ENCODE assay signal across 24 cellular contexts in the genomic region with DNA sequence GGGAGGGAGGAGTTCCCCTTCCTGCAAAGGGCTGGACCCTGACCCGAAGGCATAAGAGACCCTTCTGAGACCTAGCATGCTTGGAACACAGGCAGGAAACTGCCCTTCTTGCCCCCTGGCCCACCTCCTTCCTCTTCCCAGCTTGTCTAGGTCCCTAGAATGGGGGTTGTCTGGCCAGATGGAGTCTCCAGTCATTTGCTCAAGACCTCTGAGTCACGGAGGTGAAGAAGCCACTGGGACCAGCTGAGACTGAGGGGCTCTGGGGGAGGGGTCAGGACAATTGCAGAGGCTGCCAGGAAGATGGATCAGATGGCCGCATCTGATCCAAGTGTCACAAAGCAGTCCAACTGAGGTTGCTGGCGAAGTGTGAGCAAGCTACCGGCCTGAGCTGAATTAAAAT. TPM values are rescaled to one million over a fixed set of nuclear protein-coding genes. Genes with fewer than 3 reads are reported as not detected.
DNase-seq lines count a peak whose midpoint lies in the region; ATAC-seq and TF ChIP-seq lines count a peak whose summit lies in the region.
"Had no signal": no experiment of that assay in that cellular context is flagged by ENCODE, and none has a peak within 500 bp of the region (broad histone marks: within the 10 kb centered on the region; RNA-seq: fewer than 3 reads in every experiment).

No MANE protein-coding gene starts in this region.

- no peak overlapping the region for H3K27ac Mint-ChIP-seq in neural crest cell (ENCODE audit: unreplicated experiment)
- H3K27ac Mint-ChIP-seq: CD4-positive, alpha-beta memory T cell; mesothelial cell of epicardium; stimulated activated naive B cell treated with anti-CD40 and anti-IgM and Interleukin-4, amounts not matched to agents 10 μg/mL and 1 μg/mL and 100 μg/mL, for 72 hours had no signal

- no peaks in the 10 kb centered on the region for H3K27me3 Mint-ChIP-seq in neural crest cell (ENCODE audit: low read depth)

- peaks cover 21 to 71% of the 10 kb centered on the region in 2 experiments for H3K79me1 ChIP-seq in IMR-90 (ENCODE audit: low read depth in 1 of 2, low read length in 2 of 2)

- no peaks in the 10 kb centered on the region for H3K36me3 Mint-ChIP-seq in neural crest cell (ENCODE audit: low read depth)
- H3K36me3 Mint-ChIP-seq: CD4-positive, alpha-beta memory T cell; mesothelial cell of epicardium; stimulated activated naive B cell treated with anti-CD40 and anti-IgM and Interleukin-4, amounts not matched to agents 10 μg/mL and 1 μg/mL and 100 μg/mL, for 72 hours had no signal

- no peaks in the 10 kb centered on the region for H3K36me3 ChIP-seq in BLaER1 treated with 17β-estradiol and CSF1 and Interleukin-3, amounts not matched to agents 10 nM and 100 nM
- H3K36me3 ChIP-seq in IMR-90 (ENCODE audit: control insufficient read depth, insufficient read depth, low read length) (no peaks in the 10 kb centered on the region), Peyer's patch (no peaks in the 10 kb centered on the region)
- H3K36me3 ChIP-seq: gastroesophageal sphincter, vagina had no signal

- H2AK9ac ChIP-seq in IMR-90 (replicated peaks; ENCODE audit: low read depth, low read length, poor library complexity), result no peak overlapping the region

- TF ChIP-seq POLR2A in IMR-90 (IDR thresholded peaks at IDR 0.05; ENCODE audit: low read depth, low read length), result no peak
- no peak for TF ChIP-seq POLR2A in Peyer's patch (IDR thresholded peaks at IDR 0.05)

- peak overlapping the region; percentile 74 for H3K4ac ChIP-seq in IMR-90 (ENCODE audit: low read depth, low read length)

- H3K4me3 ChIP-seq in BLaER1 treated with 17β-estradiol and CSF1 and Interleukin-3, amounts not matched to agents 10 nM and 100 nM, result no peak overlapping the region
- H3K4me3 ChIP-seq in IMR-90 (ENCODE audit: insufficient read depth, low read depth, low read length) (no peak overlapping the region), fibroblast of villous mesenchyme (ENCODE audit: low read depth, low read length) (no peak overlapping the region), Peyer's patch (no peak overlapping the region)
- H3K4me3 ChIP-seq: gastroesophageal sphincter, testis, vagina had no signal

- peak overlapping the region in 3 of 11 experiments; percentile 6 to 31 (median 14); a peak in 2 of 22 replicates for H3K27ac ChIP-seq in BLaER1 treated with 17β-estradiol and CSF1 and Interleukin-3, amounts not matched to agents 10 nM and 100 nM
- no peak overlapping the region; the same call in 1 of the 2 replicates for H3K27ac ChIP-seq in IMR-90 (ENCODE audit: insufficient read depth, low read length)
- H3K27ac ChIP-seq in Peyer's patch, result no peak overlapping the region
- H3K27ac ChIP-seq: gastroesophageal sphincter, testis, vagina had no signal

- H2BK15ac ChIP-seq in IMR-90 (ENCODE audit: low read depth, low read length), result no peak overlapping the region

- H4K91ac ChIP-seq in IMR-90 (ENCODE audit: insufficient read depth, low read depth, low read length), result no peak overlapping the region

- peak overlapping the region; percentile 83; the same call in 1 of the 2 replicates for H2AK5ac ChIP-seq in IMR-90 (ENCODE audit: low read depth, low read length)

- peak overlapping the region; percentile 34 to 95 (median 83); a peak in 21 of 22 replicates for H3K4me2 ChIP-seq in BLaER1 treated with 17β-estradiol and CSF1 and Interleukin-3, amounts not matched to agents 10 nM and 100 nM
- no peak overlapping the region for H3K4me2 ChIP-seq in IMR-90 (ENCODE audit: low read depth, low read length)

- no peaks in the 10 kb centered on the region for H3K9me3 Mint-ChIP-seq in neural crest cell
- H3K9me3 Mint-ChIP-seq: CD4-positive, alpha-beta memory T cell; mesothelial cell of epicardium; stimulated activated naive B cell treated with anti-CD40 and anti-IgM and Interleukin-4, amounts not matched to agents 10 μg/mL and 1 μg/mL and 100 μg/mL, for 72 hours had no signal

- no peaks in the 10 kb centered on the region for H4K20me1 ChIP-seq in BLaER1 treated with 17β-estradiol and CSF1 and Interleukin-3, amounts not matched to agents 10 nM and 100 nM
- no peaks in the 10 kb centered on the region for H4K20me1 ChIP-seq in IMR-90 (ENCODE audit: insufficient read depth, low read length)

- no peaks in the 10 kb centered on the region for H3K27me3 ChIP-seq in BLaER1 treated with 17β-estradiol and CSF1 and Interleukin-3, amounts not matched to agents 10 nM and 100 nM
- no peaks in the 10 kb centered on the region for H3K27me3 ChIP-seq in IMR-90 (ENCODE audit: control insufficient read depth, insufficient read depth, low read length)
- H3K27me3 ChIP-seq in Peyer's patch, result no peaks in the 10 kb centered on the region
- H3K27me3 ChIP-seq: gastroesophageal sphincter, testis, vagina had no signal

- WGBS in IMR-90 (ENCODE audit: extremely low coverage in 2 of 2, insufficient read length in 1 of 2), 2 experiments, result no CpG with 5 or more reads among the region's 5 CpGs

- dilution Hi-C loops in IMR-90 (cut with HindIII; ENCODE audit: low sequenced_read_pairs, unreplicated experiment), result no loop called here

- in situ Hi-C loops in IMR-90 (cut with MboI; ENCODE audit: low sequenced_read_pairs), result no loop called here

- DNase-seq in IMR-90 (peak; percentile 38), fibroblast of villous mesenchyme (ENCODE audit: low read depth) (peak; percentile 28), neural crest cell (ENCODE audit: low read depth, low spot score) (no peak), Peyer's patch (no peak), SW 1271 (lab: John Stamatoyannopoulos, UW) (no peak)
- no peak for DNase-seq in stimulated activated CD4-positive, alpha-beta T cell treated with anti-CD3 and anti-CD28 coated beads, Interleukin-4, amount 100 ng/mL, for 24 hours
- DNase-seq in activated CD4-positive, alpha-beta T cell treated with anti-CD3 and anti-CD28 coated beads for 1 hour, result no peak
- DNase-seq: activated CD4-positive, alpha-beta T cell treated with anti-CD3 and anti-CD28 coated beads for 48 hours; activated naive CD4-positive, alpha-beta T cell treated with anti-CD3 and anti-CD28 coated beads, Interleukin-2, amount 50 U/mL, for 16 hours; anterior cingulate cortex; CD4-positive, alpha-beta memory T cell; central memory CD4-positive, alpha-beta T cell; KG1; left colon; NCI-H1694 treated with DMSO at 0.1 percent for 48 hours; NCI-H69; Right ventricle myocardium superior; stimulated activated naive B cell treated with anti-CD40 and anti-IgM and Interleukin-4, amounts not matched to agents 10 μg/mL and 1 μg/mL and 100 μg/mL, for 72 hours; T-helper 1 cell; testis had no signal

- peaks cover 71% of the 10 kb centered on the region for H3K4me1 Mint-ChIP-seq in neural crest cell
- H3K4me1 Mint-ChIP-seq: CD4-positive, alpha-beta memory T cell had no signal

- peak overlapping the region; percentile 56; the same call in 1 of the 2 replicates for H3K23ac ChIP-seq in IMR-90 (ENCODE audit: low read depth, low read length)

- H3K14ac ChIP-seq in IMR-90 (replicated peaks; ENCODE audit: low read depth, low read length), result no peak overlapping the region

- peaks cover 26 to 50% (median 39%) of the 10 kb centered on the region in 10 experiments for H3K4me1 ChIP-seq in BLaER1 treated with 17β-estradiol and CSF1 and Interleukin-3, amounts not matched to agents 10 nM and 100 nM
- H3K4me1 ChIP-seq in IMR-90 (ENCODE audit: control insufficient read depth, insufficient read depth, low read length) (peaks cover 28% of the 10 kb centered on the region), Peyer's patch (peaks cover 0 to 17% (median 0%) of the 10 kb centered on the region in 4 donors)
- H3K4me1 ChIP-seq: testis had no signal

- peak overlapping the region; percentile 34 for H3K4me3 Mint-ChIP-seq in neural crest cell
- H3K4me3 Mint-ChIP-seq: CD4-positive, alpha-beta memory T cell; mesothelial cell of epicardium; stimulated activated naive B cell treated with anti-CD40 and anti-IgM and Interleukin-4, amounts not matched to agents 10 μg/mL and 1 μg/mL and 100 μg/mL, for 72 hours had no signal

- intact Hi-C loops in IMR-90 (cut with micrococcal nuclease), result no loop called here

- no peak overlapping the region for H3K18ac ChIP-seq in IMR-90 (ENCODE audit: low read depth, low read length)

- H2BK20ac ChIP-seq in IMR-90 (ENCODE audit: low read depth, low read length), result peak overlapping the region; percentile 34; the same call in 1 of the 2 replicates

- TF ChIP-seq CTCF in IMR-90 (conservative IDR thresholded peaks at IDR 0.05; ENCODE audit: low read depth, low read length) (no peak), fibroblast of villous mesenchyme (IDR thresholded peaks at IDR 0.05; ENCODE audit: insufficient read depth, low read depth, low read length) (no peak), neural crest cell (conservative IDR thresholded peaks at IDR 0.05) (no peak), Peyer's patch (IDR thresholded peaks at IDR 0.05) (no peak)

- no peak for ATAC-seq in IMR-90 (ENCODE audit: low read depth)
- ATAC-seq: gastroesophageal sphincter; left colon; stimulated activated naive B cell treated with anti-CD40 and anti-IgM and Interleukin-4, amounts not matched to agents 10 μg/mL and 1 μg/mL and 100 μg/mL, for 72 hours had no signal

- H4K8ac ChIP-seq in IMR-90 (ENCODE audit: low read depth in 2 of 2, low read length in 2 of 2), result peak overlapping the region in 1 of 2 experiments; percentile 75; a peak in 2 of 4 replicates

- H4K5ac ChIP-seq in IMR-90 (ENCODE audit: low read depth, low read length), result no peak overlapping the region

- H3K9me3 ChIP-seq in BLaER1 treated with 17β-estradiol and CSF1 and Interleukin-3, amounts not matched to agents 10 nM and 100 nM (replicated peaks in 1 of 11), result no peaks in the 10 kb centered on the region
- H3K9me3 ChIP-seq in IMR-90 (ENCODE audit: control insufficient read depth, insufficient read depth, low read length), result no peaks in the 10 kb centered on the region
- H3K9me3 ChIP-seq in Peyer's patch, result no peaks in the 10 kb centered on the region
- H3K9me3 ChIP-seq: gastroesophageal sphincter, testis, vagina had no signal

- CTCF ChIA-PET in IMR-90 (lab: Yijun Ruan, JAX), result no interaction called here

- BruUV-seq in IMR-90 (replicated peaks; lab: Mats Ljungman, UMichigan), result no TSS peak

- H3K9ac ChIP-seq in BLaER1 treated with 17β-estradiol and CSF1 and Interleukin-3, amounts not matched to agents 10 nM and 100 nM, result no peak overlapping the region
- H3K9ac ChIP-seq in IMR-90 (ENCODE audit: low read depth, low read length), result no peak overlapping the region

- TF ChIP-seq RAD21 in IMR-90 (IDR thresholded peaks at IDR 0.05; ENCODE audit: low read length), result no peak

- H2AFZ ChIP-seq in IMR-90 (replicated peaks; ENCODE audit: low read length, poor library complexity), result peak overlapping the region; percentile 44

- H3K56ac ChIP-seq in IMR-90 (ENCODE audit: extremely low read depth, insufficient read depth, low read length), result no peak overlapping the region

- H2BK5ac ChIP-seq in IMR-90 (ENCODE audit: low read depth, low read length, poor library complexity, severe bottlenecking), result no peak overlapping the region

- peak overlapping the region; percentile 70; the same call in 1 of the 2 replicates for H2BK120ac ChIP-seq in IMR-90 (ENCODE audit: low read depth, low read length)

- POLR2A ChIA-PET in IMR-90 (lab: Charles Lee; ENCODE audit: unreplicated experiment), result no interaction called here

- peaks cover 33% of the 10 kb centered on the region for H3K9me1 ChIP-seq in IMR-90 (ENCODE audit: insufficient read depth, low read length)

RNA-seq across cellular contexts. Expression of a gene that starts 46.2 kb away (rescaled TPM):
- total RNA-seq in IMR-90 (2012; rRNA removed) (10.8 and 12.2 TPM in 2 replicates), fibroblast of villous mesenchyme (3.5 and 5.8 TPM in 2 replicates), neural crest cell (8.1 and 9.5 TPM in 2 replicates), Peyer's patch (1 to 10 TPM in 2 of 4 donors, under 1 TPM in 1, not detected in 1; 0.94 to 6.6 (median 3.9) TPM)
- 31.3 and 32.0 TPM in 2 replicates for polyA plus RNA-seq in IMR-90 (2012; rRNA removed)
- polyA plus RNA-seq in IMR-90 (2012; cell fraction: cytosol; rRNA removed), result 19.3 and 25.7 TPM in 2 replicates
- polyA plus RNA-seq in IMR-90 (2012; cell fraction: nucleus; rRNA removed; ENCODE audit: low replicate concordance), result 64.7 and 77.6 TPM in 2 replicates
- total RNA-seq: CD4-positive, alpha-beta memory T cell; vagina had no signal
- polyA plus RNA-seq: CD4-positive, alpha-beta memory T cell had no signal

Comparison
In these comparisons a context has a peak if more than half of its experiments do, and no peak if none do; other contexts are left out.
1. DNase-seq: peak in IMR-90 (single experiment) and fibroblast of villous mesenchyme (single experiment); none in neural crest cell (single experiment), Peyer's patch (0 of 3), SW 1271 (0 of 2), stimulated activated CD4-positive, alpha-beta T cell treated with anti-CD3 and anti-CD28 coated beads, Interleukin-4, amount 100 ng/mL, for 24 hours (single experiment) and activated CD4-positive, alpha-beta T cell treated with anti-CD3 and anti-CD28 coated beads for 1 hour (single experiment).